1 cellular context compared by ENCODE assay signal in genomic region chr7:99325597-99326407, GRCh38.
TF ChIP-seq lines count a peak whose summit lies in the region.

Gene ARPC1A, plus strand, starts transcription at chr7:99325898. Its CDS starts 7,456 bp downstream, at chr7:99333354.

TF ChIP-seq in K562, 482 proteins besides CTCF, POLR2A, EP300 and RAD21 (continued from another document and continues in another):
- TF ChIP-seq POU5F1 (IDR thresholded peaks at IDR 0.05; ENCODE audit: borderline replicate concordance, low read depth, low read length, partially characterized antibody) (peak; percentile 95), ZNF253 (CRISPR knock-in tag; conservative IDR thresholded peaks at IDR 0.05) (no peak), ARID3B (CRISPR knock-in tag; IDR thresholded peaks at IDR 0.05; ENCODE audit: borderline replicate concordance) (no peak), RERE (CRISPR knock-in tag; IDR thresholded peaks at IDR 0.05; ENCODE audit: borderline replicate concordance) (no peak), ZNF696 (CRISPR knock-in tag; conservative IDR thresholded peaks at IDR 0.05) (no peak), ZNF124 (CRISPR knock-in tag; IDR thresholded peaks at IDR 0.05) (no peak), SRF (CRISPR knock-in tag; IDR thresholded peaks at IDR 0.05) (no peak), NR3C1 (CRISPR knock-in tag; IDR thresholded peaks at IDR 0.05) (no peak), MTA1 (IDR thresholded peaks at IDR 0.05; ENCODE audit: borderline replicate concordance) (peak; percentile 32; the same call in 1 of the 2 replicates), PPARD (CRISPR knock-in tag; IDR thresholded peaks at IDR 0.05) (no peak), ZNF224 (CRISPR knock-in tag; IDR thresholded peaks at IDR 0.05) (no peak), SMARCB1 (IDR thresholded peaks at IDR 0.05; ENCODE audit: insufficient read length, low read depth) (no peak), GTF2E2 (tag; IDR thresholded peaks at IDR 0.05) (peak; percentile 92), HDAC2 (IDR thresholded peaks at IDR 0.05) (no peak), RAD51 (IDR thresholded peaks at IDR 0.05; ENCODE audit: borderline replicate concordance, low read depth) (no peak), ZNF3 (CRISPR knock-in tag; IDR thresholded peaks at IDR 0.05) (no peak), GATAD2B (IDR thresholded peaks at IDR 0.05; ENCODE audit: borderline replicate concordance) (no peak), BCL6 (CRISPR knock-in tag; IDR thresholded peaks at IDR 0.05) (no peak), EHMT2 (IDR thresholded peaks at IDR 0.05) (no peak), ZC3H8 (IDR thresholded peaks at IDR 0.05) (no peak), EZH2 (IDR thresholded peaks at IDR 0.05; ENCODE audit: borderline replicate concordance, low read depth, low read length) (no peak), ZNF785 (CRISPR knock-in tag; IDR thresholded peaks at IDR 0.05) (no peak), XRCC4 (IDR thresholded peaks at IDR 0.05; ENCODE audit: extremely low read depth, insufficient read depth, insufficient read length) (no peak), NBN (IDR thresholded peaks at IDR 0.05; ENCODE audit: low read depth) (peak; percentile 55; the same call in 1 of the 2 replicates), PRMT5 (CRISPR knock-in tag; IDR thresholded peaks at IDR 0.05) (no peak), ELF1 (tag; IDR thresholded peaks at IDR 0.05) (peak; percentile 99), MTF1 (CRISPR knock-in tag; IDR thresholded peaks at IDR 0.05; ENCODE audit: borderline replicate concordance) (no peak), ZNF324 (CRISPR knock-in tag; IDR thresholded peaks at IDR 0.05) (no peak), ESRRA (IDR thresholded peaks at IDR 0.05; ENCODE audit: borderline replicate concordance, low read depth) (peak; percentile 58; the same call in 1 of the 2 replicates), RNF2 (IDR thresholded peaks at IDR 0.05) (peak; percentile 52; the same call in 1 of the 2 replicates), E4F1 (CRISPR knock-in tag; IDR thresholded peaks at IDR 0.05; ENCODE audit: borderline replicate concordance) (no peak), ZNF12 (CRISPR knock-in tag; IDR thresholded peaks at IDR 0.05) (no peak), FOS (IDR thresholded peaks at IDR 0.05; ENCODE audit: extremely low read depth, insufficient read length) (no peak), SAFB (IDR thresholded peaks at IDR 0.05; ENCODE audit: borderline replicate concordance, low read depth, low read length) (no peak), RBM14 (IDR thresholded peaks at IDR 0.05; ENCODE audit: borderline replicate concordance, insufficient read depth, low read depth, low read length) (no peak), TFE3 (CRISPR knock-in tag; IDR thresholded peaks at IDR 0.05) (no peak), GTF2F1 (IDR thresholded peaks at IDR 0.05; ENCODE audit: low read depth, low read length) (peak; percentile 44; the same call in 1 of the 2 replicates)
- TF ChIP-seq, protein P1, sequence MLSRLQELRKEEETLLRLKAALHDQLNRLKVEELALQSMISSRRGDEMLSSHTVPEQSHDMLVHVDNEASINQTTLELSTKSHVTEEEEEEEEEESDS (CRISPR knock-in tag; IDR thresholded peaks at IDR 0.05): no peak
- TF ChIP-seq, protein P2, sequence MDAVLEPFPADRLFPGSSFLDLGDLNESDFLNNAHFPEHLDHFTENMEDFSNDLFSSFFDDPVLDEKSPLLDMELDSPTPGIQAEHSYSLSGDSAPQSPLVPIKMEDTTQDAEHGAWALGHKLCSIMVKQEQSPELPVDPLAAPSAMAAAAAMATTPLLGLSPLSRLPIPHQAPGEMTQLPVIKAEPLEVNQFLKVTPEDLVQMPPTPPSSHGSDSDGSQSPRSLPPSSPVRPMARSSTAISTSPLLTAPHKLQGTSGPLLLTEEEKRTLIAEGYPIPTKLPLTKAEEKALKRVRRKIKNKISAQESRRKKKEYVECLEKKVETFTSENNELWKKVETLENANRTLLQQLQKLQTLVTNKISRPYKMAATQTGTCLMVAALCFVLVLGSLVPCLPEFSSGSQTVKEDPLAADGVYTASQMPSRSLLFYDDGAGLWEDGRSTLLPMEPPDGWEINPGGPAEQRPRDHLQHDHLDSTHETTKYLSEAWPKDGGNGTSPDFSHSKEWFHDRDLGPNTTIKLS (IDR thresholded peaks at IDR 0.05; ENCODE audit: borderline replicate concordance, low read depth): peak; percentile 44; the same call in 1 of the 2 replicates
- TF ChIP-seq, protein P3, sequence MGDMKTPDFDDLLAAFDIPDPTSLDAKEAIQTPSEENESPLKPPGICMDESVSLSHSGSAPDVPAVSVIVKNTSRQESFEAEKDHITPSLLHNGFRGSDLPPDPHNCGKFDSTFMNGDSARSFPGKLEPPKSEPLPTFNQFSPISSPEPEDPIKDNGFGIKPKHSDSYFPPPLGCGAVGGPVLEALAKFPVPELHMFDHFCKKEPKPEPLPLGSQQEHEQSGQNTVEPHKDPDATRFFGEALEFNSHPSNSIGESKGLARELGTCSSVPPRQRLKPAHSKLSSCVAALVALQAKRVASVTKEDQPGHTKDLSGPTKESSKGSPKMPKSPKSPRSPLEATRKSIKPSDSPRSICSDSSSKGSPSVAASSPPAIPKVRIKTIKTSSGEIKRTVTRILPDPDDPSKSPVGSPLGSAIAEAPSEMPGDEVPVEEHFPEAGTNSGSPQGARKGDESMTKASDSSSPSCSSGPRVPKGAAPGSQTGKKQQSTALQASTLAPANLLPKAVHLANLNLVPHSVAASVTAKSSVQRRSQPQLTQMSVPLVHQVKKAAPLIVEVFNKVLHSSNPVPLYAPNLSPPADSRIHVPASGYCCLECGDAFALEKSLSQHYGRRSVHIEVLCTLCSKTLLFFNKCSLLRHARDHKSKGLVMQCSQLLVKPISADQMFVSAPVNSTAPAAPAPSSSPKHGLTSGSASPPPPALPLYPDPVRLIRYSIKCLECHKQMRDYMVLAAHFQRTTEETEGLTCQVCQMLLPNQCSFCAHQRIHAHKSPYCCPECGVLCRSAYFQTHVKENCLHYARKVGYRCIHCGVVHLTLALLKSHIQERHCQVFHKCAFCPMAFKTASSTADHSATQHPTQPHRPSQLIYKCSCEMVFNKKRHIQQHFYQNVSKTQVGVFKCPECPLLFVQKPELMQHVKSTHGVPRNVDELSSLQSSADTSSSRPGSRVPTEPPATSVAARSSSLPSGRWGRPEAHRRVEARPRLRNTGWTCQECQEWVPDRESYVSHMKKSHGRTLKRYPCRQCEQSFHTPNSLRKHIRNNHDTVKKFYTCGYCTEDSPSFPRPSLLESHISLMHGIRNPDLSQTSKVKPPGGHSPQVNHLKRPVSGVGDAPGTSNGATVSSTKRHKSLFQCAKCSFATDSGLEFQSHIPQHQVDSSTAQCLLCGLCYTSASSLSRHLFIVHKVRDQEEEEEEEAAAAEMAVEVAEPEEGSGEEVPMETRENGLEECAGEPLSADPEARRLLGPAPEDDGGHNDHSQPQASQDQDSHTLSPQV (IDR thresholded peaks at IDR 0.05): no peak
- TF ChIP-seq, protein P4, sequence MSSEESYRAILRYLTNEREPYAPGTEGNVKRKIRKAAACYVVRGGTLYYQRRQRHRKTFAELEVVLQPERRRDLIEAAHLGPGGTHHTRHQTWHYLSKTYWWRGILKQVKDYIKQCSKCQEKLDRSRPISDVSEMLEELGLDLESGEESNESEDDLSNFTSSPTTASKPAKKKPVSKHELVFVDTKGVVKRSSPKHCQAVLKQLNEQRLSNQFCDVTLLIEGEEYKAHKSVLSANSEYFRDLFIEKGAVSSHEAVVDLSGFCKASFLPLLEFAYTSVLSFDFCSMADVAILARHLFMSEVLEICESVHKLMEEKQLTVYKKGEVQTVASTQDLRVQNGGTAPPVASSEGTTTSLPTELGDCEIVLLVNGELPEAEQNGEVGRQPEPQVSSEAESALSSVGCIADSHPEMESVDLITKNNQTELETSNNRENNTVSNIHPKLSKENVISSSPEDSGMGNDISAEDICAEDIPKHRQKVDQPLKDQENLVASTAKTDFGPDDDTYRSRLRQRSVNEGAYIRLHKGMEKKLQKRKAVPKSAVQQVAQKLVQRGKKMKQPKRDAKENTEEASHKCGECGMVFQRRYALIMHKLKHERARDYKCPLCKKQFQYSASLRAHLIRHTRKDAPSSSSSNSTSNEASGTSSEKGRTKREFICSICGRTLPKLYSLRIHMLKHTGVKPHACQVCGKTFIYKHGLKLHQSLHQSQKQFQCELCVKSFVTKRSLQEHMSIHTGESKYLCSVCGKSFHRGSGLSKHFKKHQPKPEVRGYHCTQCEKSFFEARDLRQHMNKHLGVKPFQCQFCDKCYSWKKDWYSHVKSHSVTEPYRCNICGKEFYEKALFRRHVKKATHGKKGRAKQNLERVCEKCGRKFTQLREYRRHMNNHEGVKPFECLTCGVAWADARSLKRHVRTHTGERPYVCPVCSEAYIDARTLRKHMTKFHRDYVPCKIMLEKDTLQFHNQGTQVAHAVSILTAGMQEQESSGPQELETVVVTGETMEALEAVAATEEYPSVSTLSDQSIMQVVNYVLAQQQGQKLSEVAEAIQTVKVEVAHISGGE (CRISPR knock-in tag; IDR thresholded peaks at IDR 0.05): peak in 1 of 3 experiments; percentile 72; a peak in 2 of 6 replicates
